ENCODE assay signal across 1 cellular context in genomic region chr10:35700490-35700887, GRCh38.
A peak's percentile ranks its signal among the peaks of the same experiment; 100 is the strongest.
TF ChIP-seq lines count a peak whose summit lies in the region.

No MANE protein-coding gene starts in this region.

TF ChIP-seq in K562, 482 proteins besides CTCF, POLR2A, EP300 and RAD21 (continued from another document):
- TF ChIP-seq L3MBTL2 (IDR thresholded peaks at IDR 0.05) (peak; percentile 14; the same call in 1 of the 2 replicates), ZNF277 (CRISPR knock-in tag; IDR thresholded peaks at IDR 0.05; ENCODE audit: borderline replicate concordance) (no peak), MBD1 (CRISPR knock-in tag; IDR thresholded peaks at IDR 0.05) (no peak), ESRRA (IDR thresholded peaks at IDR 0.05; ENCODE audit: borderline replicate concordance, low read depth) (peak; percentile 92; the same call in 1 of the 2 replicates), SIX5 (IDR thresholded peaks at IDR 0.05; ENCODE audit: borderline replicate concordance in 1 of 2, insufficient read depth in 1 of 2, low read depth in 1 of 2, low read length in 2 of 2) (no peak), YY1 (IDR thresholded peaks at IDR 0.05; ENCODE audit: borderline replicate concordance in 1 of 3, control insufficient read depth in 1 of 3, extremely low read depth in 1 of 3, insufficient read depth in 3 of 3, insufficient read length in 1 of 3, insufficient replicate concordance in 2 of 3, low read depth in 1 of 3, low read length in 2 of 3) (peak in 1 of 3 experiments; percentile 76), BDP1 (IDR thresholded peaks at IDR 0.05; ENCODE audit: insufficient read depth, insufficient read length) (no peak), EP400 (IDR thresholded peaks at IDR 0.05) (0 out of 2 replicates have a peak, but pooled peaks have one; percentile 15), MYC (IDR thresholded peaks at IDR 0.05; ENCODE audit: low read depth, low read length) (0 out of 2 replicates have a peak, but pooled peaks have one; percentile 49), MYC (CRISPR knock-in tag; IDR thresholded peaks at IDR 0.05; ENCODE audit: borderline replicate concordance, low read depth) (no peak), NBN (IDR thresholded peaks at IDR 0.05; ENCODE audit: low read depth) (no peak), PKNOX1 (IDR thresholded peaks at IDR 0.05) (peak; percentile 86), NELFE (IDR thresholded peaks at IDR 0.05; ENCODE audit: insufficient read depth, insufficient read length) (no peak), THRA (IDR thresholded peaks at IDR 0.05) (peak; percentile 60), MIER1 (IDR thresholded peaks at IDR 0.05; ENCODE audit: low read depth) (no peak), MEIS2 (IDR thresholded peaks at IDR 0.05; ENCODE audit: partially characterized antibody) (no peak), TBP (optimal IDR thresholded peaks at IDR 0.05; ENCODE audit: low read depth, low read length) (no peak), AFF4 (CRISPR knock-in tag; IDR thresholded peaks at IDR 0.05) (no peak), PBX2 (CRISPR knock-in tag; IDR thresholded peaks at IDR 0.05; ENCODE audit: low read depth) (no peak), PBX2 (tag; conservative IDR thresholded peaks at IDR 0.05; ENCODE audit: low read depth) (0 out of 2 replicates have a peak, but pooled peaks have one; percentile 33)
